ENCODE assay signal across 15 cellular contexts in genomic region chr10:58820862-58821559, GRCh38.
DNase-seq lines count a peak whose midpoint lies in the region; TF ChIP-seq lines count a peak whose summit lies in the region.
"Had no signal": no experiment of that assay in that cellular context is flagged by ENCODE, and none has a peak within 500 bp of the region (broad histone marks: within the 10 kb centered on the region; RNA-seq: fewer than 3 reads in every experiment).

No MANE protein-coding gene starts in this region.

- H3K27ac ChIP-seq in sigmoid colon (no peak overlapping the region), substantia nigra (ENCODE audit: low read depth, low read length, poor library complexity, severe bottlenecking) (no peak overlapping the region)

- H3K4me1 ChIP-seq in sigmoid colon = peaks cover 0 to 4% (median 2%) of the 10 kb centered on the region in 4 donors

- no peaks in the 10 kb centered on the region for H3K27me3 ChIP-seq in sigmoid colon
- H3K27me3 ChIP-seq: esophagus muscularis mucosa had no signal

- H3K9me3 ChIP-seq in sigmoid colon = no peaks in the 10 kb centered on the region
- H3K9me3 ChIP-seq: esophagus muscularis mucosa had no signal

- H3K36me3 Mint-ChIP-seq in chondrocyte (ENCODE audit: low read depth) = peaks cover 8% of the 10 kb centered on the region
- H3K36me3 Mint-ChIP-seq: stimulated activated effector memory CD8-positive, alpha-beta T cell treated with anti-CD3 and anti-CD28 coated beads, Interleukin-12 subunit alpha, Interleukin-12 subunit beta, amount 100 ng/mL, for 72 hours had no signal

- H3K4me3 ChIP-seq in AG10803 (ENCODE audit: low read length) (no peak overlapping the region), sigmoid colon (no peak overlapping the region)
- H3K4me3 ChIP-seq: esophagus muscularis mucosa had no signal

- 82 to 89% methylated on average over 6 of the region's 6 CpGs for WGBS in sigmoid colon, 2 donors

- intact Hi-C loops in sigmoid colon (cut with DNase I) = no loop called here

- H3K4me3 Mint-ChIP-seq in chondrocyte (ENCODE audit: unreplicated experiment) = peak overlapping the region; percentile 21
- H3K4me3 Mint-ChIP-seq: activated T-helper 1 cell treated with anti-CD3 and anti-CD28 coated beads, Interleukin-12 subunit alpha, Interleukin-12 subunit beta, Interleukin-2, Interleukin-4 antibody, amounts not matched to agents 30 ng/mL and 10 ng/mL and 1 ng/mL, durations not matched to agents 14 hours and 24 hours and 36 hours; CD14-positive monocyte; central memory CD8-positive, alpha-beta T cell; stimulated activated effector memory CD8-positive, alpha-beta T cell treated with anti-CD3 and anti-CD28 coated beads, Interleukin-12 subunit alpha, Interleukin-12 subunit beta, amount 100 ng/mL, for 72 hours had no signal

- TF ChIP-seq POLR2A in sigmoid colon (IDR thresholded peaks at IDR 0.05) = no peak

- H3K9me3 Mint-ChIP-seq in chondrocyte (ENCODE audit: low read depth) = no peaks in the 10 kb centered on the region
- H3K9me3 Mint-ChIP-seq: activated T-helper 1 cell treated with anti-CD3 and anti-CD28 coated beads, Interleukin-12 subunit alpha, Interleukin-12 subunit beta, Interleukin-2, Interleukin-4 antibody, amounts not matched to agents 30 ng/mL and 10 ng/mL and 1 ng/mL, durations not matched to agents 14 hours and 24 hours and 36 hours; CD14-positive monocyte; central memory CD8-positive, alpha-beta T cell; stimulated activated effector memory CD8-positive, alpha-beta T cell treated with anti-CD3 and anti-CD28 coated beads, Interleukin-12 subunit alpha, Interleukin-12 subunit beta, amount 100 ng/mL, for 72 hours had no signal

- peak; percentile 65 for DNase-seq in AG10803 (ENCODE audit: low read depth)
- peak; percentile 91 for DNase-seq in LHCN-M2 (ENCODE audit: low read depth)
- no peak for DNase-seq in chondrocyte (ENCODE audit: low spot score)
- peak; percentile 25 for DNase-seq in myocyte (ENCODE audit: low read depth)
- no peak for DNase-seq in activated CD8-positive, alpha-beta memory T cell treated with anti-CD3 and anti-CD28 coated beads, Interleukin-2, amount 50 U/mL, for 4 hours
- no peak for DNase-seq in sigmoid colon
- DNase-seq in hypothalamus (lab: John Stamatoyannopoulos, UW) = no peak
- no peak for DNase-seq in substantia nigra (lab: John Stamatoyannopoulos, UW)
- DNase-seq: activated CD4-positive, alpha-beta T cell treated with anti-CD3 and anti-CD28 coated beads for 1 hour; stimulated activated CD4-positive, alpha-beta T cell treated with anti-CD3 and anti-CD28 coated beads, Interleukin-1b, Interleukin-23, amount 100 ng/mL, for 48 hours had no signal

- TF ChIP-seq CTCF in AG10803 (conservative IDR thresholded peaks at IDR 0.05; ENCODE audit: low read length) (no peak), chondrocyte (IDR thresholded peaks at IDR 0.05) (no peak), sigmoid colon (IDR thresholded peaks at IDR 0.05) (no peak)

- peak overlapping the region; percentile 84 for H3K27ac Mint-ChIP-seq in chondrocyte (ENCODE audit: unreplicated experiment)
- H3K27ac Mint-ChIP-seq: activated T-helper 1 cell treated with anti-CD3 and anti-CD28 coated beads, Interleukin-12 subunit alpha, Interleukin-12 subunit beta, Interleukin-2, Interleukin-4 antibody, amounts not matched to agents 30 ng/mL and 10 ng/mL and 1 ng/mL, durations not matched to agents 14 hours and 24 hours and 36 hours; CD14-positive monocyte; stimulated activated effector memory CD8-positive, alpha-beta T cell treated with anti-CD3 and anti-CD28 coated beads, Interleukin-12 subunit alpha, Interleukin-12 subunit beta, amount 100 ng/mL, for 72 hours had no signal

- TF ChIP-seq EP300 in sigmoid colon (IDR thresholded peaks at IDR 0.05) = no peak

- H3K27me3 Mint-ChIP-seq in chondrocyte (ENCODE audit: low read depth) = no peaks in the 10 kb centered on the region
- H3K27me3 Mint-ChIP-seq: central memory CD8-positive, alpha-beta T cell had no signal

- H3K36me3 ChIP-seq in sigmoid colon = no peaks in the 10 kb centered on the region
- H3K36me3 ChIP-seq: esophagus muscularis mucosa had no signal

- H3K4me1 Mint-ChIP-seq in chondrocyte (ENCODE audit: low read depth) = peaks cover 67% of the 10 kb centered on the region
- H3K4me1 Mint-ChIP-seq: CD14-positive monocyte; central memory CD8-positive, alpha-beta T cell; stimulated activated effector memory CD8-positive, alpha-beta T cell treated with anti-CD3 and anti-CD28 coated beads, Interleukin-12 subunit alpha, Interleukin-12 subunit beta, amount 100 ng/mL, for 72 hours had no signal

Comparison
In these comparisons a context has a peak if more than half of its experiments do, and no peak if none do; other contexts are left out.
1. DNase-seq: peak in AG10803 (single experiment), LHCN-M2 (single experiment) and myocyte (single experiment); none in chondrocyte (single experiment), activated CD8-positive, alpha-beta memory T cell treated with anti-CD3 and anti-CD28 coated beads, Interleukin-2, amount 50 U/mL, for 4 hours (single experiment), sigmoid colon (single experiment), hypothalamus (0 of 51) and substantia nigra (0 of 49).